7 cellular contexts compared by ENCODE assay signal in the genomic region with DNA sequence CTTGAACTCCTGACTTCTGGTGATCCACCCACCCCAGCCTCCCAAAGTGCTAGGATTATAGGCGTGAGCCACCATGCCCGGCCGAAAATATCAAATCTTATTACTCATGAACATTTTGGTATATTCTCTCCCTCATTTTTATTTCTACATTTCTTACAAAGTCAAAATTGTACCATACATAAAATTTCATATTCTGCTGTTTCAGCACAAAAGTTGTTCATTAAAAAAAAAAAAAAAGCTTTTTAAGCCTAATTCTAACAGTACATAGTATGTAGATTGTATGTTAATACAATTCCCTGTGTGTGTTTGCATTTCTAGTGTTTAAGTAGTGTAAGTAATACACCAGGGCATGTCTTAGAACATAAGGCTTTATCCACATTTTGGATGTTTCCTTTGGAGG.
"Had no signal": no experiment of that assay in that cellular context is flagged by ENCODE, and none has a peak within 500 bp of the region (broad histone marks: within the 10 kb centered on the region; RNA-seq: fewer than 3 reads in every experiment).

No MANE protein-coding gene starts in this region.

- H3K4me2 ChIP-seq: KMS-11 had no signal

- FAIRE-seq: HTR-8/SVneo had no signal

- H3K9ac ChIP-seq: KMS-11 had no signal

- DNase-seq: Karpas-422, Kasumi-1, KBM-7, KG1 had no signal

- H3K27ac ChIP-seq: HL-60, KMS-11 had no signal
